30 cellular contexts compared by ENCODE assay signal in the genomic region with DNA sequence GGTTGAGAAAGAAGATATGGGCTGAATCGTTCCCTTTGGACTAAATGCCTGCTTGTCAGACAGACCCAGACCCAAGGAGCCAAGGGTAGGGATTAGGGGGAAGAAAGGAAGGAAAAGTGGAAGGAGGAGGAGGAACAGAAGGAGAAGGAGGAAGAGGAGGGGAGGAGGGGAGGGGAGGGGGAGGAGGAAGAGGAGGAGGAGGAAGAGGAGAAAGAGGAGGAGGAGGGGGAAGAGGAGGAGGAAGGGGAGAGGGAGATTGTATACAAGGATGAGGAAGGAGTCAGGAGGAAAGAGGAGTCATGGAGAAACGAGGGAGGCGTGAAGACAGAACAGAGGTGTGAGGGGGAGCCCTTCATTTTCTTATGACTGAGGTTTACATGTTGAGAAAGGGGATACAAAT. TPM values are rescaled to one million over a fixed set of nuclear protein-coding genes. Genes with fewer than 3 reads are reported as not detected.
"Had no signal": no experiment of that assay in that cellular context is flagged by ENCODE, and none has a peak within 500 bp of the region (broad histone marks: within the 10 kb centered on the region; RNA-seq: fewer than 3 reads in every experiment).

No MANE protein-coding gene starts in this region.

- DNase-seq: activated CD4-positive, alpha-beta T cell treated with anti-CD3 and anti-CD28 coated beads for 36 hours; activated CD4-positive, alpha-beta T cell treated with anti-CD3 and anti-CD28 coated beads, Interleukin-2, amount 50 U/mL, for 4 hours; activated CD4-positive, CD25-positive, alpha-beta regulatory T cell; activated naive CD4-positive, alpha-beta T cell; activated T-cell treated with anti-CD3 and anti-CD28 coated beads for 4 hours; activated T-cell treated with anti-CD3 and anti-CD28 coated beads, Interleukin-2, amount 50 U/mL, for 72 hours; anterior cingulate cortex; body of pancreas; cerebellar nuclear complex; colonic mucosa; effector CD8-positive, alpha-beta T cell; kidney; mucosa of descending colon; stimulated activated CD4-positive, alpha-beta T cell treated with anti-CD3 and anti-CD28 coated beads, Interleukin-12 subunit alpha, Interleukin-12 subunit beta, amount 100 ng/mL, for 4 hours; stimulated activated CD4-positive, alpha-beta T cell treated with anti-CD3 and anti-CD28 coated beads, Interleukin-4, amount 100 ng/mL, for 1 hour; T-cell; trophoblast cell had no signal

- H3K4me3 ChIP-seq: body of pancreas, cardiac muscle cell, colonic mucosa, gastroesophageal sphincter, hepatocyte, mucosa of descending colon, skin epidermis, thoracic aorta had no signal

- H3K36me3 Mint-ChIP-seq: activated naive CD8-positive, alpha-beta T cell; memory B cell; natural killer cell treated with Interleukin-12 subunit alpha and Interleukin-12 subunit beta and Interleukin-15 and Interleukin-18, amount 100 ng/mL, for 72 hours; T-cell had no signal

- FAIRE-seq: endometrium, kidney, urothelium cell line had no signal

- H3K4me1 ChIP-seq: colonic mucosa had no signal

- H3K36me3 ChIP-seq: cardiac muscle cell, colonic mucosa, gastroesophageal sphincter, thoracic aorta had no signal

- H3K4me1 Mint-ChIP-seq: activated CD4-positive, alpha-beta T cell treated with anti-CD3 and anti-CD28 coated beads for 36 hours; memory B cell; T-cell had no signal

- H2AFZ ChIP-seq: hepatocyte had no signal

- H3K9me3 Mint-ChIP-seq: activated T-cell treated with anti-CD3 and anti-CD28 coated beads, Interleukin-2, amount 50 U/mL, for 72 hours; memory B cell; natural killer cell treated with Interleukin-12 subunit alpha and Interleukin-12 subunit beta and Interleukin-15 and Interleukin-18, amount 100 ng/mL, for 72 hours; stimulated activated naive CD8-positive, alpha-beta T cell treated with anti-CD3 and anti-CD28 coated beads, Interleukin-15, Interleukin-2, amounts not matched to agents 100 ng/mL and 50 ng/mL, for 24 hours had no signal

- H3K4me3 Mint-ChIP-seq: activated CD4-positive, alpha-beta T cell treated with anti-CD3 and anti-CD28 coated beads for 36 hours; activated naive CD8-positive, alpha-beta T cell; activated T-cell treated with anti-CD3 and anti-CD28 coated beads, Interleukin-2, amount 50 U/mL, for 72 hours; memory B cell; natural killer cell treated with Interleukin-12 subunit alpha and Interleukin-12 subunit beta and Interleukin-15 and Interleukin-18, amount 100 ng/mL, for 72 hours; stimulated activated naive CD8-positive, alpha-beta T cell treated with anti-CD3 and anti-CD28 coated beads, Interleukin-15, Interleukin-2, amounts not matched to agents 100 ng/mL and 50 ng/mL, for 24 hours; T-cell had no signal

- H3K79me2 ChIP-seq: hepatocyte had no signal

- H3K27ac ChIP-seq: body of pancreas, cardiac muscle cell, colonic mucosa, gastroesophageal sphincter, hepatocyte, skin epidermis, thoracic aorta had no signal

- H3K27ac Mint-ChIP-seq: activated CD4-positive, alpha-beta T cell treated with anti-CD3 and anti-CD28 coated beads for 36 hours; activated naive CD8-positive, alpha-beta T cell; activated T-cell treated with anti-CD3 and anti-CD28 coated beads, Interleukin-2, amount 50 U/mL, for 72 hours; memory B cell; natural killer cell treated with Interleukin-12 subunit alpha and Interleukin-12 subunit beta and Interleukin-15 and Interleukin-18, amount 100 ng/mL, for 72 hours; stimulated activated naive CD8-positive, alpha-beta T cell treated with anti-CD3 and anti-CD28 coated beads, Interleukin-15, Interleukin-2, amounts not matched to agents 100 ng/mL and 50 ng/mL, for 24 hours; T-cell had no signal

- ATAC-seq: activated CD4-positive, alpha-beta T cell treated with anti-CD3 and anti-CD28 coated beads for 36 hours; activated T-cell treated with anti-CD3 and anti-CD28 coated beads, Interleukin-2, amount 50 U/mL, for 72 hours; body of pancreas; gastroesophageal sphincter; mucosa of descending colon; natural killer cell treated with Interleukin-12 subunit alpha and Interleukin-12 subunit beta and Interleukin-15 and Interleukin-18, amount 100 ng/mL, for 72 hours; sciatic nerve; T-cell had no signal

- H3K4me2 ChIP-seq: hepatocyte had no signal

- H3K9me3 ChIP-seq: body of pancreas, colonic mucosa, gastroesophageal sphincter, mucosa of descending colon, thoracic aorta had no signal

- H3K27me3 ChIP-seq: body of pancreas, cardiac muscle cell, colonic mucosa had no signal

RNA-seq across cellular contexts. Expression of a gene that starts 46.9 kb away (rescaled TPM):
- total RNA-seq: activated CD4-positive, alpha-beta T cell treated with anti-CD3 and anti-CD28 coated beads for 36 hours; activated T-cell treated with anti-CD3 and anti-CD28 coated beads, Interleukin-2, amount 50 U/mL, for 72 hours; natural killer cell treated with Interleukin-12 subunit alpha and Interleukin-12 subunit beta and Interleukin-15 and Interleukin-18, amount 100 ng/mL, for 72 hours; T-helper 2 cell treated with Interferon-gamma antibody and Interleukin-4, amounts not matched to agents 100 ng/mL and 5 ng/mL, for 36 hours had no signal
